In the genomic region with DNA sequence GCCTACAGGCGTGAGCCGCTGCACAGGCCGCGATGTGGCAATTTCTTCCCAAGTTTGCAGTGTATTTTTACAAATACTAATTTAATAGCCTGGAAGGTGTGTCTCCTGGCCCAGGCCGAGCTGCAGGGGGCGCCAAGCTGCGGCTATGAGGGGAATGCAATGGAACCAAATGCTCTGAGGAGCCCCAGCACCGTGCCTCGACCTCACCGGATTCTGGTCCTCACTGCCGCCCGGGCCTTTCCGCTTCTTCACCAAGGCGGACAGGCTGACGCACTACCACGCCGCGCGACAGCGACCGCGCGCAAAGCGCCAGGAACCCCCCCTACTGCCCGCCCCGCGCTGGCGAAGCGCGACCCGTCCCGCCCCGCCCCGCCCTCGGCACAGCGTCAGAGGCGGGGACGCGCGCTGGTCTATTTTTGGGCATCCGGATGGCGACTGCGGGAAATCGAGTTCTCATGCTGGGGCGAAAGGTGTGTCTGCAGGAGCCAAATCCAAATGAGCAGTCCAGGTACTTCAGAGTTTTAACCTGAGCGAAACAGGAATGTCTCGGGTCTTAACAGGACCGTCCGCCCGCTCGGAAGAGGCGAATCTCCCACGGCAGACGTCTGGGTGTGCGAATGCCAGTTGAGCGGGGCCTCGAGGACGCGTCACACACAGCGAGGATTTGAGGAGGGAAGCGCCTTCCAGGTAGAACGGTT, we compare ENCODE assay signal across 1 cellular context.
TF ChIP-seq lines count a peak whose summit lies in the region.

No MANE protein-coding gene starts in this region.

TF ChIP-seq in HepG2, 621 proteins besides CTCF, POLR2A, EP300 and RAD21:
- TF ChIP-seq, protein P1, sequence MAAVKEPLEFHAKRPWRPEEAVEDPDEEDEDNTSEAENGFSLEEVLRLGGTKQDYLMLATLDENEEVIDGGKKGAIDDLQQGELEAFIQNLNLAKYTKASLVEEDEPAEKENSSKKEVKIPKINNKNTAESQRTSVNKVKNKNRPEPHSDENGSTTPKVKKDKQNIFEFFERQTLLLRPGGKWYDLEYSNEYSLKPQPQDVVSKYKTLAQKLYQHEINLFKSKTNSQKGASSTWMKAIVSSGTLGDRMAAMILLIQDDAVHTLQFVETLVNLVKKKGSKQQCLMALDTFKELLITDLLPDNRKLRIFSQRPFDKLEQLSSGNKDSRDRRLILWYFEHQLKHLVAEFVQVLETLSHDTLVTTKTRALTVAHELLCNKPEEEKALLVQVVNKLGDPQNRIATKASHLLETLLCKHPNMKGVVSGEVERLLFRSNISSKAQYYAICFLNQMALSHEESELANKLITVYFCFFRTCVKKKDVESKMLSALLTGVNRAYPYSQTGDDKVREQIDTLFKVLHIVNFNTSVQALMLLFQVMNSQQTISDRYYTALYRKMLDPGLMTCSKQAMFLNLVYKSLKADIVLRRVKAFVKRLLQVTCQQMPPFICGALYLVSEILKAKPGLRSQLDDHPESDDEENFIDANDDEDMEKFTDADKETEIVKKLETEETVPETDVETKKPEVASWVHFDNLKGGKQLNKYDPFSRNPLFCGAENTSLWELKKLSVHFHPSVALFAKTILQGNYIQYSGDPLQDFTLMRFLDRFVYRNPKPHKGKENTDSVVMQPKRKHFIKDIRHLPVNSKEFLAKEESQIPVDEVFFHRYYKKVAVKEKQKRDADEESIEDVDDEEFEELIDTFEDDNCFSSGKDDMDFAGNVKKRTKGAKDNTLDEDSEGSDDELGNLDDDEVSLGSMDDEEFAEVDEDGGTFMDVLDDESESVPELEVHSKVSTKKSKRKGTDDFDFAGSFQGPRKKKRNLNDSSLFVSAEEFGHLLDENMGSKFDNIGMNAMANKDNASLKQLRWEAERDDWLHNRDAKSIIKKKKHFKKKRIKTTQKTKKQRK (IDR thresholded peaks at IDR 0.05; ENCODE audit: low read length): no peak
- TF ChIP-seq, protein P2, sequence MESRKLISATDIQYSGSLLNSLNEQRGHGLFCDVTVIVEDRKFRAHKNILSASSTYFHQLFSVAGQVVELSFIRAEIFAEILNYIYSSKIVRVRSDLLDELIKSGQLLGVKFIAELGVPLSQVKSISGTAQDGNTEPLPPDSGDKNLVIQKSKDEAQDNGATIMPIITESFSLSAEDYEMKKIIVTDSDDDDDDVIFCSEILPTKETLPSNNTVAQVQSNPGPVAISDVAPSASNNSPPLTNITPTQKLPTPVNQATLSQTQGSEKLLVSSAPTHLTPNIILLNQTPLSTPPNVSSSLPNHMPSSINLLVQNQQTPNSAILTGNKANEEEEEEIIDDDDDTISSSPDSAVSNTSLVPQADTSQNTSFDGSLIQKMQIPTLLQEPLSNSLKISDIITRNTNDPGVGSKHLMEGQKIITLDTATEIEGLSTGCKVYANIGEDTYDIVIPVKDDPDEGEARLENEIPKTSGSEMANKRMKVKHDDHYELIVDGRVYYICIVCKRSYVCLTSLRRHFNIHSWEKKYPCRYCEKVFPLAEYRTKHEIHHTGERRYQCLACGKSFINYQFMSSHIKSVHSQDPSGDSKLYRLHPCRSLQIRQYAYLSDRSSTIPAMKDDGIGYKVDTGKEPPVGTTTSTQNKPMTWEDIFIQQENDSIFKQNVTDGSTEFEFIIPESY (CRISPR knock-in tag; IDR thresholded peaks at IDR 0.05): peak; percentile 45; the same call in 1 of the 2 replicates
- TF ChIP-seq PHF8 (CRISPR knock-in tag; IDR thresholded peaks at IDR 0.05) (no peak), ZNF44 (CRISPR knock-in tag; IDR thresholded peaks at IDR 0.05) (no peak), SKI (IDR thresholded peaks at IDR 0.05; ENCODE audit: partially characterized antibody) (no peak)
TF ChIP-seq in HepG2: peak in this region for 1.
